1 cellular context compared by ENCODE assay signal in genomic region chr13:112097770-112098169, GRCh38.
A peak's percentile ranks its signal among the peaks of the same experiment; 100 is the strongest.
TF ChIP-seq lines count a peak whose summit lies in the region.

No MANE protein-coding gene starts in this region.

TF ChIP-seq in HEK293, 187 proteins besides CTCF, POLR2A, EP300 and RAD21 (continued from another document):
- no peak for TF ChIP-seq PBX3 (CRISPR knock-in tag; IDR thresholded peaks at IDR 0.05)
- peak; percentile 52 for TF ChIP-seq ZBTB8A (tag by site-specific recombination; IDR thresholded peaks at IDR 0.05)
- TF ChIP-seq ZNF624 (tag by site-specific recombination; IDR thresholded peaks at IDR 0.05), result no peak
- TF ChIP-seq ZNF549 (tag by site-specific recombination; IDR thresholded peaks at IDR 0.05), result no peak
- TF ChIP-seq MEIS1 (CRISPR knock-in tag; IDR thresholded peaks at IDR 0.05; ENCODE audit: borderline replicate concordance), result no peak
- TF ChIP-seq ZNF639 (tag by site-specific recombination; IDR thresholded peaks at IDR 0.05), result no peak
